Comparison of ENCODE assay signal across 1 cellular context in the genomic region with DNA sequence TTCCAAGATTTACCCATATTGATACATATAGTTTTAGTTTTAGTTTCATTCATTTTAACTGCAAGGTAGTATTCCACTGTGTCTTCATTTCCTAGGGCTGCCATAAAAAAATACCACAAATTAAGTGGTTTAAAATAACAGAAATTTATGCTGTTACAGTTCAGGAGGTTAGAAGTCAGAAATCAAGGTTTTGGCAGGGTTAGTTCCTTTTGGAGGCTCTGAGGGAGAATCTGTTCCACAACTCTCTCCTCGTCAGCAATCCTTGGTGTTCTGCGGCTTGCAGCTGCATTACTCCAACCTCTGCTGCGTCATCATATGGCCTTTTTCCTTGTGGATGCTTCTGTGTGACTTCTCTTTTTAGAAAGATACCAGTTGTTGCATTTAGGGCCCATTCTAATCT.
TF ChIP-seq lines count a peak whose summit lies in the region.

No MANE protein-coding gene starts in this region.

TF ChIP-seq in liver, 16 proteins besides CTCF, POLR2A, EP300 and RAD21 (continued from another document):
- no peak for TF ChIP-seq ATF3 (IDR thresholded peaks at IDR 0.05)
TF ChIP-seq in liver: peak in this region for 0.
